1 cellular context compared by ENCODE assay signal in genomic region chr6:26553264-26553738, GRCh38.
A peak's percentile ranks its signal among the peaks of the same experiment; 100 is the strongest.
TF ChIP-seq lines count a peak whose summit lies in the region.

No MANE protein-coding gene starts in this region.

TF ChIP-seq in K562, 482 proteins besides CTCF, POLR2A, EP300 and RAD21 (continued from another document and continues in another):
- TF ChIP-seq, protein P1, sequence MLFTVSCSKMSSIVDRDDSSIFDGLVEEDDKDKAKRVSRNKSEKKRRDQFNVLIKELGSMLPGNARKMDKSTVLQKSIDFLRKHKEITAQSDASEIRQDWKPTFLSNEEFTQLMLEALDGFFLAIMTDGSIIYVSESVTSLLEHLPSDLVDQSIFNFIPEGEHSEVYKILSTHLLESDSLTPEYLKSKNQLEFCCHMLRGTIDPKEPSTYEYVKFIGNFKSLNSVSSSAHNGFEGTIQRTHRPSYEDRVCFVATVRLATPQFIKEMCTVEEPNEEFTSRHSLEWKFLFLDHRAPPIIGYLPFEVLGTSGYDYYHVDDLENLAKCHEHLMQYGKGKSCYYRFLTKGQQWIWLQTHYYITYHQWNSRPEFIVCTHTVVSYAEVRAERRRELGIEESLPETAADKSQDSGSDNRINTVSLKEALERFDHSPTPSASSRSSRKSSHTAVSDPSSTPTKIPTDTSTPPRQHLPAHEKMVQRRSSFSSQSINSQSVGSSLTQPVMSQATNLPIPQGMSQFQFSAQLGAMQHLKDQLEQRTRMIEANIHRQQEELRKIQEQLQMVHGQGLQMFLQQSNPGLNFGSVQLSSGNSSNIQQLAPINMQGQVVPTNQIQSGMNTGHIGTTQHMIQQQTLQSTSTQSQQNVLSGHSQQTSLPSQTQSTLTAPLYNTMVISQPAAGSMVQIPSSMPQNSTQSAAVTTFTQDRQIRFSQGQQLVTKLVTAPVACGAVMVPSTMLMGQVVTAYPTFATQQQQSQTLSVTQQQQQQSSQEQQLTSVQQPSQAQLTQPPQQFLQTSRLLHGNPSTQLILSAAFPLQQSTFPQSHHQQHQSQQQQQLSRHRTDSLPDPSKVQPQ (CRISPR knock-in tag; IDR thresholded peaks at IDR 0.05; ENCODE audit: borderline replicate concordance) = no peak
- TF ChIP-seq NONO (IDR thresholded peaks at IDR 0.05; ENCODE audit: low read depth in 2 of 2, low read length in 1 of 2) (no peak; a peak in 1 of 4 replicates), ZKSCAN1 (IDR thresholded peaks at IDR 0.05; ENCODE audit: low read depth, low read length) (peak; percentile 85), ILF3 (IDR thresholded peaks at IDR 0.05; ENCODE audit: borderline replicate concordance) (peak; percentile 82), HNRNPLL (IDR thresholded peaks at IDR 0.05; ENCODE audit: low read depth, low read length, poor library complexity, severe bottlenecking) (no peak), PML (IDR thresholded peaks at IDR 0.05; ENCODE audit: low read length) (no peak), SMAD3 (CRISPR knock-in tag; conservative IDR thresholded peaks at IDR 0.05) (no peak), POU5F1 (IDR thresholded peaks at IDR 0.05; ENCODE audit: borderline replicate concordance, low read depth, low read length, partially characterized antibody) (no peak), ZNF57 (CRISPR knock-in tag; IDR thresholded peaks at IDR 0.05) (no peak), DIDO1 (tag; IDR thresholded peaks at IDR 0.05; ENCODE audit: low read depth) (no peak), SP1 (CRISPR knock-in tag; IDR thresholded peaks at IDR 0.05) (no peak; the same call in 1 of the 2 replicates), MBD2 (IDR thresholded peaks at IDR 0.05; ENCODE audit: borderline replicate concordance, low read depth) (no peak), SP2 (IDR thresholded peaks at IDR 0.05; ENCODE audit: extremely low read depth, low read depth, low read length, poor library complexity, severe bottlenecking) (no peak), GATAD2B (IDR thresholded peaks at IDR 0.05; ENCODE audit: borderline replicate concordance) (peak; percentile 57; the same call in 1 of the 2 replicates), DEAF1 (CRISPR knock-in tag; IDR thresholded peaks at IDR 0.05) (no peak), ZNF766 (CRISPR knock-in tag; conservative IDR thresholded peaks at IDR 0.05) (peak; percentile 100), UBTF (IDR thresholded peaks at IDR 0.05; ENCODE audit: borderline replicate concordance in 1 of 2, low read depth in 2 of 2, low read length in 2 of 2) (no peak), FOXA1 (IDR thresholded peaks at IDR 0.05; ENCODE audit: borderline replicate concordance) (no peak), RBBP5 (IDR thresholded peaks at IDR 0.05; ENCODE audit: borderline replicate concordance, insufficient read depth, low read length, poor library complexity, severe bottlenecking) (no peak), BDP1 (IDR thresholded peaks at IDR 0.05; ENCODE audit: insufficient read depth, insufficient read length) (peak; percentile 61), SNIP1 (IDR thresholded peaks at IDR 0.05; ENCODE audit: low read depth) (no peak), CXXC5 (CRISPR knock-in tag; IDR thresholded peaks at IDR 0.05) (peak; percentile 28), HEY1 (CRISPR knock-in tag; IDR thresholded peaks at IDR 0.05; ENCODE audit: borderline replicate concordance) (0 out of 2 replicates have a peak, but pooled peaks have one; percentile 32), ZNF23 (CRISPR knock-in tag; IDR thresholded peaks at IDR 0.05) (no peak), E2F3 (CRISPR knock-in tag; IDR thresholded peaks at IDR 0.05) (no peak), IRF1 (CRISPR knock-in tag; IDR thresholded peaks at IDR 0.05; ENCODE audit: borderline replicate concordance) (no peak), JUND (IDR thresholded peaks at IDR 0.05; ENCODE audit: borderline replicate concordance, low read depth, low read length) (peak; percentile 69; the same call in 1 of the 2 replicates), JUND (tag; IDR thresholded peaks at IDR 0.05; ENCODE audit: borderline replicate concordance, low read depth, low read length) (no peak; the same call in 2 of the 3 replicates), ZBTB34 (CRISPR knock-in tag; IDR thresholded peaks at IDR 0.05) (no peak), ZNF584 (CRISPR knock-in tag; IDR thresholded peaks at IDR 0.05; ENCODE audit: low read depth) (no peak), ZNF239 (CRISPR knock-in tag; IDR thresholded peaks at IDR 0.05) (no peak)
- TF ChIP-seq, protein P2, sequence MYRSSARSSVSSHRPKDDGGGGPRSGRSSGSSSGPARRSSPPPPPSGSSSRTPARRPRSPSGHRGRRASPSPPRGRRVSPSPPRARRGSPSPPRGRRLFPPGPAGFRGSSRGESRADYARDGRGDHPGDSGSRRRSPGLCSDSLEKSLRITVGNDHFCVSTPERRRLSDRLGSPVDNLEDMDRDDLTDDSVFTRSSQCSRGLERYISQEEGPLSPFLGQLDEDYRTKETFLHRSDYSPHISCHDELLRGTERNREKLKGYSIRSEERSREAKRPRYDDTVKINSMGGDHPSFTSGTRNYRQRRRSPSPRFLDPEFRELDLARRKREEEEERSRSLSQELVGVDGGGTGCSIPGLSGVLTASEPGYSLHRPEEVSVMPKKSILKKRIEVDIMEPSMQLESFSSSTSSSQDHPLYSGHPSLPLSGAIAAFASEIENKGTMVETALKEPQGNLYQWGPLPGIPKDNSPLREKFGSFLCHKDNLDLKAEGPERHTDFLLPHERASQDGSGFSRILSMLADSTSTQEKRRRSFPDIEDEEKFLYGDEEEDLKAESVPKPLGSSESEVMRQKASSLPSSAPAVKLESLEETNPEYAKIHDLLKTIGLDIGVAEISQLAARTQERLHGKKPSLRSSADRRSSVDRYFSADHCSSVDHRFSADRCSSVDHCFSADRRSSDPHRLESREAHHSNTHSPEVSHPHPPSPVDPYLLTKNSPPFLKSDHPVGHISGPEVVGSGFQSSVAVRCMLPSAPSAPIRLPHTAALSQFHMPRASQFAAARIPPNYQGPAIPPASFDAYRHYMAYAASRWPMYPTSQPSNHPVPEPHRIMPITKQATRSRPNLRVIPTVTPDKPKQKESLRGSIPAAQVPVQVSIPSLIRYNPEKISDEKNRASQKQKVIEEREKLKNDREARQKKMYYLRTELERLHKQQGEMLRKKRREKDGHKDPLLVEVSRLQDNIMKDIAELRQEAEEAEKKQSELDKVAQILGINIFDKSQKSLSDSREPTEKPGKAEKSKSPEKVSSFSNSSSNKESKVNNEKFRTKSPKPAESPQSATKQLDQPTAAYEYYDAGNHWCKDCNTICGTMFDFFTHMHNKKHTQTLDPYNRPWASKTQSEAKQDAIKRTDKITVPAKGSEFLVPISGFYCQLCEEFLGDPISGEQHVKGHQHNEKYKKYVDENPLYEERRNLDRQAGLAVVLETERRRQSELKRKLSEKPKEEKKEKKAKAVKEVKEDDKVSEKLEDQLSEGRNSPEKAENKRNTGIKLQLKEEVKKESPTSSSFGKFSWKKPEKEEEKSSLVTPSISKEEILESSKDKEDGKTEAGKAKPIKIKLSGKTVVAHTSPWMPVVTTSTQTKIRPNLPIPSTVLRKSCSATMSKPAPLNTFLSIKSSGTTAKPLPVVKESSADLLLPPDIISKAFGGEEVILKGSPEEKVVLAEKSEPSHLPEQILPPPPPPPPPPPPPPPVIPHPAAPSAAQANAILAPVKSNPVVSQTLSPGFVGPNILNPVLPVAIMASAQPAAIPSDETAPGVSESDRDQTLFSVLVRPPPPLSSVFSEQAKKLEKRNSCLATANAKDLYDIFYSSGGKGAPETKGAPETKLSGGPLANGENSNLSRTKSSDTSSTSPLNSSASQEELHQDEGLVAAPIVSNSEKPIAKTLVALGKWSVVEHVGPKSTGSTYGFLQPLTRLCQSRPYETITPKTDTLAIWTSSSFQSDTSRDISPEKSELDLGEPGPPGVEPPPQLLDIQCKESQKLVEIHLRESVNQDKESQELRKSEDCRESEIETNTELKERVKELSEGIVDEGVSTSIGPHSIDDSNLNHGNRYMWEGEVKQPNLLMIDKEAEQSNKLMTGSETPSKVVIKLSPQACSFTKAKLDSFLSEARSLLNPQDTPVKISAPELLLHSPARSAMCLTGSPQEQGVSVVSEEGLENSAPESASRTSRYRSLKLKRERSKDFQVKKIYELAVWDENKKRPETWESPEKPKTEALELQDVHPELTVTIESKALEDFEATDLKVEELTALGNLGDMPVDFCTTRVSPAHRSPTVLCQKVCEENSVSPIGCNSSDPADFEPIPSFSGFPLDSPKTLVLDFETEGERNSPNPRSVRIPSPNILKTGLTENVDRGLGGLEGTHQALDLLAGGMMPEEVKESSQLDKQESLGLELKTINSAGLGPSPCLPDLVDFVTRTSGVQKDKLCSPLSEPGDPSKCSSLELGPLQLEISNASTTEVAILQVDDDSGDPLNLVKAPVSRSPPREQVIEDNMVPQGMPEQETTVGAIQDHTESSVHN (IDR thresholded peaks at IDR 0.05; ENCODE audit: borderline replicate concordance in 1 of 2, low read depth in 1 of 2) = 0 out of 4 replicates have a peak, but pooled peaks of 1 of the 2 experiments have one; percentile 16
- TF ChIP-seq, protein P3, sequence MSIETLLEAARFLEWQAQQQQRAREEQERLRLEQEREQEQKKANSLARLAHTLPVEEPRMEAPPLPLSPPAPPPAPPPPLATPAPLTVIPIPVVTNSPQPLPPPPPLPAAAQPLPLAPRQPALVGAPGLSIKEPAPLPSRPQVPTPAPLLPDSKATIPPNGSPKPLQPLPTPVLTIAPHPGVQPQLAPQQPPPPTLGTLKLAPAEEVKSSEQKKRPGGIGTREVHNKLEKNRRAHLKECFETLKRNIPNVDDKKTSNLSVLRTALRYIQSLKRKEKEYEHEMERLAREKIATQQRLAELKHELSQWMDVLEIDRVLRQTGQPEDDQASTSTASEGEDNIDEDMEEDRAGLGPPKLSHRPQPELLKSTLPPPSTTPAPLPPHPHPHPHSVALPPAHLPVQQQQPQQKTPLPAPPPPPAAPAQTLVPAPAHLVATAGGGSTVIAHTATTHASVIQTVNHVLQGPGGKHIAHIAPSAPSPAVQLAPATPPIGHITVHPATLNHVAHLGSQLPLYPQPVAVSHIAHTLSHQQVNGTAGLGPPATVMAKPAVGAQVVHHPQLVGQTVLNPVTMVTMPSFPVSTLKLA (conservative IDR thresholded peaks at IDR 0.05) = peak; percentile 45 to 71; a peak in 2 of 4 replicates
- TF ChIP-seq, protein P4, sequence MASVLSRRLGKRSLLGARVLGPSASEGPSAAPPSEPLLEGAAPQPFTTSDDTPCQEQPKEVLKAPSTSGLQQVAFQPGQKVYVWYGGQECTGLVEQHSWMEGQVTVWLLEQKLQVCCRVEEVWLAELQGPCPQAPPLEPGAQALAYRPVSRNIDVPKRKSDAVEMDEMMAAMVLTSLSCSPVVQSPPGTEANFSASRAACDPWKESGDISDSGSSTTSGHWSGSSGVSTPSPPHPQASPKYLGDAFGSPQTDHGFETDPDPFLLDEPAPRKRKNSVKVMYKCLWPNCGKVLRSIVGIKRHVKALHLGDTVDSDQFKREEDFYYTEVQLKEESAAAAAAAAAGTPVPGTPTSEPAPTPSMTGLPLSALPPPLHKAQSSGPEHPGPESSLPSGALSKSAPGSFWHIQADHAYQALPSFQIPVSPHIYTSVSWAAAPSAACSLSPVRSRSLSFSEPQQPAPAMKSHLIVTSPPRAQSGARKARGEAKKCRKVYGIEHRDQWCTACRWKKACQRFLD (CRISPR knock-in tag; IDR thresholded peaks at IDR 0.05) = peak; percentile 64; the same call in 1 of the 2 replicates
- TF ChIP-seq, protein P5, sequence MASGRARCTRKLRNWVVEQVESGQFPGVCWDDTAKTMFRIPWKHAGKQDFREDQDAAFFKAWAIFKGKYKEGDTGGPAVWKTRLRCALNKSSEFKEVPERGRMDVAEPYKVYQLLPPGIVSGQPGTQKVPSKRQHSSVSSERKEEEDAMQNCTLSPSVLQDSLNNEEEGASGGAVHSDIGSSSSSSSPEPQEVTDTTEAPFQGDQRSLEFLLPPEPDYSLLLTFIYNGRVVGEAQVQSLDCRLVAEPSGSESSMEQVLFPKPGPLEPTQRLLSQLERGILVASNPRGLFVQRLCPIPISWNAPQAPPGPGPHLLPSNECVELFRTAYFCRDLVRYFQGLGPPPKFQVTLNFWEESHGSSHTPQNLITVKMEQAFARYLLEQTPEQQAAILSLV (tag; IDR thresholded peaks at IDR 0.05) = no peak
